Comparison of ENCODE assay signal across 1 cellular context in the genomic region with DNA sequence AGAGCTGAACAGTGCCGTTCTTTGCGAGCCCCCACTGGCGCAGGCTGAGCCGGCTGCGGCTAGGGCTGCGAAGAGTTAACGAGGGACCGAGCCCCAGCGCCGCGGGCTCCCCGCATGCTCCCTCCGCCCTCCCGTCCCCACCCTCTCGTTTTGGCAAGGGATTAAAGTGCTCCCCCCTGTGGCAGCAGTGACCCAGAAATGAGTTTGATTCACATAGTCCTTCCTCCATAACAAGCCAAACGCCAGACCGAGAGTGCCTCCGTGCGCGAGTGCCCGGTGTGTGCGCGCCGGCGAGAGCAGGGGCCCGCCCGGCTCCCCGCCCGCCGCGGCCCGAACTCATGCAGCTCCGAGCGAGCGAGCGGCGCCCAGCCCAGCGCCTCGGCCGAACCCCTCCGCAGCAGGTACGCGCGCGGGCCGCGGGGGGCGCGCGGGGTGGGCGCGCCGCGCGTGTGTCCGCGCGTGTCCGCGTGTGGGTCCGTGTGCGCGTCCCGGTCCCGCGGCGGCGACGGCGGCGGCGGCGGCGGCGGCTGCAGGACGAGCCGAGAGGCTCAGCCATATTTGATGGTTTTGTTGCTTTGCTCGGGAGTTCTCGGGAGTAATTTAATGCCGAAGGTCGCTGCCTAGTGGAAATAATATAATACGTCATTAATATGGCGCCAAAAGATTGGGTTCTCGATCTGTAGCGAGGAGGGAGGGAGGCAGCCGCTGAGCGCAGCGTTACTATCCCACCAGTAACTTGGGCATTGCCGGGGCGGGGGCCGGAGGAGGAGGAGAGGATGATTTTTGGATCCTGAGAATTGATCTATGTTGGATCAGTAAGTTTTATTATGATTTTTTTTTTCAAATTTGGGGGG.
TF ChIP-seq lines count a peak whose summit lies in the region.

A gene (plus strand): TSS at position 224 of the 854 bp plus-strand sequence. CDS start 22,059 bp downstream, outside the sequence.

TF ChIP-seq in HepG2, 621 proteins besides CTCF, POLR2A, EP300 and RAD21 (continued from another document and continues in another):
- TF ChIP-seq, protein P1, sequence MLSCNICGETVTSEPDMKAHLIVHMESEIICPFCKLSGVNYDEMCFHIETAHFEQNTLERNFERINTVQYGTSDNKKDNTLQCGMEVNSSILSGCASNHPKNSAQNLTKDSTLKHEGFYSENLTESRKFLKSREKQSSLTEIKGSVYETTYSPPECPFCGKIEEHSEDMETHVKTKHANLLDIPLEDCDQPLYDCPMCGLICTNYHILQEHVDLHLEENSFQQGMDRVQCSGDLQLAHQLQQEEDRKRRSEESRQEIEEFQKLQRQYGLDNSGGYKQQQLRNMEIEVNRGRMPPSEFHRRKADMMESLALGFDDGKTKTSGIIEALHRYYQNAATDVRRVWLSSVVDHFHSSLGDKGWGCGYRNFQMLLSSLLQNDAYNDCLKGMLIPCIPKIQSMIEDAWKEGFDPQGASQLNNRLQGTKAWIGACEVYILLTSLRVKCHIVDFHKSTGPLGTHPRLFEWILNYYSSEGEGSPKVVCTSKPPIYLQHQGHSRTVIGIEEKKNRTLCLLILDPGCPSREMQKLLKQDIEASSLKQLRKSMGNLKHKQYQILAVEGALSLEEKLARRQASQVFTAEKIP (CRISPR knock-in tag; IDR thresholded peaks at IDR 0.05; ENCODE audit: borderline replicate concordance): no peak
- TF ChIP-seq BHLHE40 (IDR thresholded peaks at IDR 0.05; ENCODE audit: low read length) (peak; percentile 10; the same call in 1 of the 2 replicates), SAFB2 (CRISPR knock-in tag; IDR thresholded peaks at IDR 0.05; ENCODE audit: borderline replicate concordance, low read depth) (peak; percentile 69; the same call in 1 of the 2 replicates), ADNP (CRISPR knock-in tag; IDR thresholded peaks at IDR 0.05) (no peak), NONO (IDR thresholded peaks at IDR 0.05) (no peak), NONO (CRISPR knock-in tag; conservative IDR thresholded peaks at IDR 0.05) (peak; percentile 73), ZFX (CRISPR knock-in tag; IDR thresholded peaks at IDR 0.05; ENCODE audit: low read depth) (peak; percentile 59; the same call in 1 of the 2 replicates), KDM5B (CRISPR knock-in tag; IDR thresholded peaks at IDR 0.05; ENCODE audit: borderline replicate concordance) (peak; percentile 53; the same call in 1 of the 2 replicates), ZNF143 (CRISPR knock-in tag; IDR thresholded peaks at IDR 0.05) (no peak), NFKB2 (CRISPR knock-in tag; IDR thresholded peaks at IDR 0.05; ENCODE audit: borderline replicate concordance) (no peak; the same call in 1 of the 2 replicates), MEIS1 (CRISPR knock-in tag; IDR thresholded peaks at IDR 0.05; ENCODE audit: borderline replicate concordance) (peak; percentile 33; the same call in 1 of the 2 replicates), MYC (CRISPR knock-in tag; IDR thresholded peaks at IDR 0.05; ENCODE audit: borderline replicate concordance) (peak; percentile 41; the same call in 1 of the 2 replicates), HNRNPK (IDR thresholded peaks at IDR 0.05; ENCODE audit: low read depth, low read length, poor library complexity, severe bottlenecking) (no peak), ZNF788 (CRISPR knock-in tag; IDR thresholded peaks at IDR 0.05; ENCODE audit: borderline replicate concordance) (peak; percentile 44; the same call in 1 of the 2 replicates), FOXO1 (CRISPR knock-in tag; IDR thresholded peaks at IDR 0.05) (no peak), SP4 (CRISPR knock-in tag; IDR thresholded peaks at IDR 0.05) (peak; percentile 72), KMT2A (CRISPR knock-in tag; IDR thresholded peaks at IDR 0.05) (peak; percentile 27; the same call in 1 of the 2 replicates), FOXP1 (IDR thresholded peaks at IDR 0.05) (no peak), FOXP1 (CRISPR knock-in tag; IDR thresholded peaks at IDR 0.05) (0 out of 2 replicates have a peak, but pooled peaks have one; percentile 9), MAZ (IDR thresholded peaks at IDR 0.05; ENCODE audit: borderline replicate concordance, low read depth, low read length) (peak; percentile 100), MAZ (CRISPR knock-in tag; IDR thresholded peaks at IDR 0.05; ENCODE audit: low read depth) (peak; percentile 97), ZNF274 (CRISPR knock-in tag; IDR thresholded peaks at IDR 0.05) (0 out of 2 replicates have a peak, but pooled peaks have one; percentile 53), HNF4G (IDR thresholded peaks at IDR 0.05; ENCODE audit: borderline replicate concordance, low read depth, low read length) (peak; percentile 16; the same call in 1 of the 2 replicates), HNF4G (CRISPR knock-in tag; IDR thresholded peaks at IDR 0.05; ENCODE audit: borderline replicate concordance, low read depth) (no peak), ZNF768 (CRISPR knock-in tag; IDR thresholded peaks at IDR 0.05) (no peak), ZNF160 (CRISPR knock-in tag; IDR thresholded peaks at IDR 0.05) (no peak), ZNF282 (IDR thresholded peaks at IDR 0.05; ENCODE audit: partially characterized antibody) (no peak), ZNF552 (CRISPR knock-in tag; IDR thresholded peaks at IDR 0.05; ENCODE audit: borderline replicate concordance) (no peak), LCORL (IDR thresholded peaks at IDR 0.05) (no peak), LCORL (CRISPR knock-in tag; IDR thresholded peaks at IDR 0.05) (peak; percentile 93)
- TF ChIP-seq, protein P2, sequence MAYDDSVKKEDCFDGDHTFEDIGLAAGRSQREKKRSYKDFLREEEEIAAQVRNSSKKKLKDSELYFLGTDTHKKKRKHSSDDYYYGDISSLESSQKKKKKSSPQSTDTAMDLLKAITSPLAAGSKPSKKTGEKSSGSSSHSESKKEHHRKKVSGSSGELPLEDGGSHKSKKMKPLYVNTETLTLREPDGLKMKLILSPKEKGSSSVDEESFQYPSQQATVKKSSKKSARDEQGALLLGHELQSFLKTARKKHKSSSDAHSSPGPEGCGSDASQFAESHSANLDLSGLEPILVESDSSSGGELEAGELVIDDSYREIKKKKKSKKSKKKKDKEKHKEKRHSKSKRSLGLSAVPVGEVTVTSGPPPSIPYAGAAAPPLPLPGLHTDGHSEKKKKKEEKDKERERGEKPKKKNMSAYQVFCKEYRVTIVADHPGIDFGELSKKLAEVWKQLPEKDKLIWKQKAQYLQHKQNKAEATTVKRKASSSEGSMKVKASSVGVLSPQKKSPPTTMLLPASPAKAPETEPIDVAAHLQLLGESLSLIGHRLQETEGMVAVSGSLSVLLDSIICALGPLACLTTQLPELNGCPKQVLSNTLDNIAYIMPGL (CRISPR knock-in tag; IDR thresholded peaks at IDR 0.05; ENCODE audit: borderline replicate concordance in 1 of 2, low read depth in 1 of 2): peak; percentile 73 to 88
- TF ChIP-seq, protein P3, sequence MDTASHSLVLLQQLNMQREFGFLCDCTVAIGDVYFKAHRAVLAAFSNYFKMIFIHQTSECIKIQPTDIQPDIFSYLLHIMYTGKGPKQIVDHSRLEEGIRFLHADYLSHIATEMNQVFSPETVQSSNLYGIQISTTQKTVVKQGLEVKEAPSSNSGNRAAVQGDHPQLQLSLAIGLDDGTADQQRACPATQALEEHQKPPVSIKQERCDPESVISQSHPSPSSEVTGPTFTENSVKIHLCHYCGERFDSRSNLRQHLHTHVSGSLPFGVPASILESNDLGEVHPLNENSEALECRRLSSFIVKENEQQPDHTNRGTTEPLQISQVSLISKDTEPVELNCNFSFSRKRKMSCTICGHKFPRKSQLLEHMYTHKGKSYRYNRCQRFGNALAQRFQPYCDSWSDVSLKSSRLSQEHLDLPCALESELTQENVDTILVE (CRISPR knock-in tag; IDR thresholded peaks at IDR 0.05): peak; percentile 83
- TF ChIP-seq, protein P4, sequence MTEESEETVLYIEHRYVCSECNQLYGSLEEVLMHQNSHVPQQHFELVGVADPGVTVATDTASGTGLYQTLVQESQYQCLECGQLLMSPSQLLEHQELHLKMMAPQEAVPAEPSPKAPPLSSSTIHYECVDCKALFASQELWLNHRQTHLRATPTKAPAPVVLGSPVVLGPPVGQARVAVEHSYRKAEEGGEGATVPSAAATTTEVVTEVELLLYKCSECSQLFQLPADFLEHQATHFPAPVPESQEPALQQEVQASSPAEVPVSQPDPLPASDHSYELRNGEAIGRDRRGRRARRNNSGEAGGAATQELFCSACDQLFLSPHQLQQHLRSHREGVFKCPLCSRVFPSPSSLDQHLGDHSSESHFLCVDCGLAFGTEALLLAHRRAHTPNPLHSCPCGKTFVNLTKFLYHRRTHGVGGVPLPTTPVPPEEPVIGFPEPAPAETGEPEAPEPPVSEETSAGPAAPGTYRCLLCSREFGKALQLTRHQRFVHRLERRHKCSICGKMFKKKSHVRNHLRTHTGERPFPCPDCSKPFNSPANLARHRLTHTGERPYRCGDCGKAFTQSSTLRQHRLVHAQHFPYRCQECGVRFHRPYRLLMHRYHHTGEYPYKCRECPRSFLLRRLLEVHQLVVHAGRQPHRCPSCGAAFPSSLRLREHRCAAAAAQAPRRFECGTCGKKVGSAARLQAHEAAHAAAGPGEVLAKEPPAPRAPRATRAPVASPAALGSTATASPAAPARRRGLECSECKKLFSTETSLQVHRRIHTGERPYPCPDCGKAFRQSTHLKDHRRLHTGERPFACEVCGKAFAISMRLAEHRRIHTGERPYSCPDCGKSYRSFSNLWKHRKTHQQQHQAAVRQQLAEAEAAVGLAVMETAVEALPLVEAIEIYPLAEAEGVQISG (CRISPR knock-in tag; IDR thresholded peaks at IDR 0.05): peak; percentile 46; the same call in 1 of the 2 replicates
- TF ChIP-seq, protein P5, sequence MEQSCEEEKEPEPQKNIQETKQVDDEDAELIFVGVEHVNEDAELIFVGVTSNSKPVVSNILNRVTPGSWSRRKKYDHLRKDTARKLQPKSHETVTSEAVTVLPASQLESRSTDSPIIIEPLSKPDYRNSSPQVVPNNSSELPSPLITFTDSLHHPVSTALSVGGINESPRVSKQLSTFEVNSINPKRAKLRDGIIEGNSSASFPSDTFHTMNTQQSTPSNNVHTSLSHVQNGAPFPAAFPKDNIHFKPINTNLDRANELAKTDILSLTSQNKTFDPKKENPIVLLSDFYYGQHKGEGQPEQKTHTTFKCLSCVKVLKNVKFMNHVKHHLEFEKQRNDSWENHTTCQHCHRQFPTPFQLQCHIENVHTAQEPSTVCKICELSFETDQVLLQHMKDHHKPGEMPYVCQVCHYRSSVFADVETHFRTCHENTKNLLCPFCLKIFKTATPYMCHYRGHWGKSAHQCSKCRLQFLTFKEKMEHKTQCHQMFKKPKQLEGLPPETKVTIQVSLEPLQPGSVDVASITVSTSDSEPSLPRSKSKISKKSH (CRISPR knock-in tag; IDR thresholded peaks at IDR 0.05; ENCODE audit: borderline replicate concordance): no peak
- TF ChIP-seq, protein P6, sequence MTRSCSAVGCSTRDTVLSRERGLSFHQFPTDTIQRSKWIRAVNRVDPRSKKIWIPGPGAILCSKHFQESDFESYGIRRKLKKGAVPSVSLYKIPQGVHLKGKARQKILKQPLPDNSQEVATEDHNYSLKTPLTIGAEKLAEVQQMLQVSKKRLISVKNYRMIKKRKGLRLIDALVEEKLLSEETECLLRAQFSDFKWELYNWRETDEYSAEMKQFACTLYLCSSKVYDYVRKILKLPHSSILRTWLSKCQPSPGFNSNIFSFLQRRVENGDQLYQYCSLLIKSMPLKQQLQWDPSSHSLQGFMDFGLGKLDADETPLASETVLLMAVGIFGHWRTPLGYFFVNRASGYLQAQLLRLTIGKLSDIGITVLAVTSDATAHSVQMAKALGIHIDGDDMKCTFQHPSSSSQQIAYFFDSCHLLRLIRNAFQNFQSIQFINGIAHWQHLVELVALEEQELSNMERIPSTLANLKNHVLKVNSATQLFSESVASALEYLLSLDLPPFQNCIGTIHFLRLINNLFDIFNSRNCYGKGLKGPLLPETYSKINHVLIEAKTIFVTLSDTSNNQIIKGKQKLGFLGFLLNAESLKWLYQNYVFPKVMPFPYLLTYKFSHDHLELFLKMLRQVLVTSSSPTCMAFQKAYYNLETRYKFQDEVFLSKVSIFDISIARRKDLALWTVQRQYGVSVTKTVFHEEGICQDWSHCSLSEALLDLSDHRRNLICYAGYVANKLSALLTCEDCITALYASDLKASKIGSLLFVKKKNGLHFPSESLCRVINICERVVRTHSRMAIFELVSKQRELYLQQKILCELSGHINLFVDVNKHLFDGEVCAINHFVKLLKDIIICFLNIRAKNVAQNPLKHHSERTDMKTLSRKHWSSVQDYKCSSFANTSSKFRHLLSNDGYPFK (CRISPR knock-in tag; IDR thresholded peaks at IDR 0.05; ENCODE audit: borderline replicate concordance): peak; percentile 59; the same call in 1 of the 2 replicates
- TF ChIP-seq, protein P7, sequence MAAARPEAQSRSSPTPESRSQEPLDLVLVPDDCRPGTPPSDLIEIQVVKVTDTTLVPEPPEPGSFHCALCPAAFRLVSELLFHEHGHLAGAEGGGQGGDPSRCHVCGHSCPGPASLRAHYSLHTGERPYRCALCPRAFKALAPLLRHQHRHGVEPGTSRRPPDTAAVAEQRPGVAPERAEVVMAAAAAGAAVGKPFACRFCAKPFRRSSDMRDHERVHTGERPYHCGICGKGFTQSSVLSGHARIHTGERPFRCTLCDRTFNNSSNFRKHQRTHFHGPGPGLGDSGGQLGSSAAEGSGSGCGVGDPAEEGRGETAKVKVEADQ (CRISPR knock-in tag; IDR thresholded peaks at IDR 0.05; ENCODE audit: borderline replicate concordance): peak; percentile 51; the same call in 1 of the 2 replicates
- TF ChIP-seq, protein P8, sequence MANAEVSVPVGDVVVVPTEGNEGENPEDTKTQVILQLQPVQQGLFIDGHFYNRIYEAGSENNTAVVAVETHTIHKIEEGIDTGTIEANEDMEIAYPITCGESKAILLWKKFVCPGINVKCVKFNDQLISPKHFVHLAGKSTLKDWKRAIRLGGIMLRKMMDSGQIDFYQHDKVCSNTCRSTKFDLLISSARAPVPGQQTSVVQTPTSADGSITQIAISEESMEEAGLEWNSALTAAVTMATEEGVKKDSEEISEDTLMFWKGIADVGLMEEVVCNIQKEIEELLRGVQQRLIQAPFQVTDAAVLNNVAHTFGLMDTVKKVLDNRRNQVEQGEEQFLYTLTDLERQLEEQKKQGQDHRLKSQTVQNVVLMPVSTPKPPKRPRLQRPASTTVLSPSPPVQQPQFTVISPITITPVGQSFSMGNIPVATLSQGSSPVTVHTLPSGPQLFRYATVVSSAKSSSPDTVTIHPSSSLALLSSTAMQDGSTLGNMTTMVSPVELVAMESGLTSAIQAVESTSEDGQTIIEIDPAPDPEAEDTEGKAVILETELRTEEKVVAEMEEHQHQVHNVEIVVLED (CRISPR knock-in tag; IDR thresholded peaks at IDR 0.05; ENCODE audit: borderline replicate concordance): peak; percentile 57; the same call in 1 of the 2 replicates
- TF ChIP-seq, protein P9, sequence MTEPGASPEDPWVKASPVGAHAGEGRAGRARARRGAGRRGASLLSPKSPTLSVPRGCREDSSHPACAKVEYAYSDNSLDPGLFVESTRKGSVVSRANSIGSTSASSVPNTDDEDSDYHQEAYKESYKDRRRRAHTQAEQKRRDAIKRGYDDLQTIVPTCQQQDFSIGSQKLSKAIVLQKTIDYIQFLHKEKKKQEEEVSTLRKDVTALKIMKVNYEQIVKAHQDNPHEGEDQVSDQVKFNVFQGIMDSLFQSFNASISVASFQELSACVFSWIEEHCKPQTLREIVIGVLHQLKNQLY (CRISPR knock-in tag; IDR thresholded peaks at IDR 0.05): peak; percentile 44; the same call in 1 of the 2 replicates
